In genomic region chr12:120437735-120438494, GRCh38 we compare ENCODE assay signal across 1 cellular context.
TF ChIP-seq lines count a peak whose summit lies in the region.

Gene COX6A1, plus strand, starts transcription at chr12:120438113. Its CDS starts 14 bp downstream, at chr12:120438127.

TF ChIP-seq in HepG2, 621 proteins besides CTCF, POLR2A, EP300 and RAD21 (continued from another document and continues in another):
- TF ChIP-seq HOMEZ (CRISPR knock-in tag; IDR thresholded peaks at IDR 0.05; ENCODE audit: low read depth) (peak; percentile 24; the same call in 1 of the 2 replicates), REST (IDR thresholded peaks at IDR 0.05; ENCODE audit: borderline replicate concordance in 1 of 2, low read depth in 1 of 2, low read length in 2 of 2) (no peak), ATF3 (CRISPR knock-in tag; IDR thresholded peaks at IDR 0.05) (no peak), SMAD9 (CRISPR knock-in tag; IDR thresholded peaks at IDR 0.05) (no peak), ZNF24 (IDR thresholded peaks at IDR 0.05) (no peak), NCOR1 (IDR thresholded peaks at IDR 0.05; ENCODE audit: borderline replicate concordance, low read length) (no peak), ZNF3 (CRISPR knock-in tag; IDR thresholded peaks at IDR 0.05) (no peak), ZBTB4 (CRISPR knock-in tag; IDR thresholded peaks at IDR 0.05; ENCODE audit: borderline replicate concordance) (0 out of 2 replicates have a peak, but pooled peaks have one; percentile 50), ZNF274 (CRISPR knock-in tag; IDR thresholded peaks at IDR 0.05) (0 out of 2 replicates have a peak, but pooled peaks have one; percentile 20), TBX3 (IDR thresholded peaks at IDR 0.05; ENCODE audit: borderline replicate concordance) (no peak), ZBTB25 (CRISPR knock-in tag; IDR thresholded peaks at IDR 0.05) (peak; percentile 40; the same call in 1 of the 2 replicates), CREB3 (CRISPR knock-in tag; IDR thresholded peaks at IDR 0.05) (no peak), MTA3 (CRISPR knock-in tag; IDR thresholded peaks at IDR 0.05) (no peak), ZNF615 (CRISPR knock-in tag; IDR thresholded peaks at IDR 0.05; ENCODE audit: borderline replicate concordance) (no peak), ZFP36L2 (CRISPR knock-in tag; IDR thresholded peaks at IDR 0.05) (no peak), ARID4A (CRISPR knock-in tag; IDR thresholded peaks at IDR 0.05; ENCODE audit: borderline replicate concordance) (peak; percentile 90), NR3C1 (CRISPR knock-in tag; IDR thresholded peaks at IDR 0.05) (no peak), ZBTB39 (CRISPR knock-in tag; IDR thresholded peaks at IDR 0.05) (no peak), FUBP1 (CRISPR knock-in tag; IDR thresholded peaks at IDR 0.05; ENCODE audit: borderline replicate concordance) (no peak), ZNF740 (CRISPR knock-in tag; IDR thresholded peaks at IDR 0.05) (no peak), ZNF83 (CRISPR knock-in tag; IDR thresholded peaks at IDR 0.05; ENCODE audit: borderline replicate concordance) (peak; percentile 59; the same call in 1 of the 2 replicates), TFDP2 (CRISPR knock-in tag; IDR thresholded peaks at IDR 0.05) (peak; percentile 69), ZKSCAN8 (CRISPR knock-in tag; IDR thresholded peaks at IDR 0.05; ENCODE audit: borderline replicate concordance) (no peak), KLF9 (CRISPR knock-in tag; IDR thresholded peaks at IDR 0.05; ENCODE audit: low read depth) (peak; percentile 87; the same call in 1 of the 2 replicates), RCOR2 (CRISPR knock-in tag; IDR thresholded peaks at IDR 0.05) (no peak), CEBPG (CRISPR knock-in tag; IDR thresholded peaks at IDR 0.05) (no peak), RFX5 (IDR thresholded peaks at IDR 0.05; ENCODE audit: low read depth, low read length) (peak; percentile 6; the same call in 1 of the 2 replicates), KDM5A (IDR thresholded peaks at IDR 0.05; ENCODE audit: borderline replicate concordance, low read length) (peak; percentile 87), ATAD3A (CRISPR knock-in tag; IDR thresholded peaks at IDR 0.05) (no peak), ZC3H13 (CRISPR knock-in tag; IDR thresholded peaks at IDR 0.05) (no peak), E2F2 (CRISPR knock-in tag; IDR thresholded peaks at IDR 0.05; ENCODE audit: borderline replicate concordance) (0 out of 2 replicates have a peak, but pooled peaks have one; percentile 31), ATRX (CRISPR knock-in tag; IDR thresholded peaks at IDR 0.05; ENCODE audit: borderline replicate concordance) (no peak)
